In genomic region chr3:4719011-4719649, GRCh38 we compare ENCODE assay signal across 15 cellular contexts.
DNase-seq lines count a peak whose midpoint lies in the region; ATAC-seq and TF ChIP-seq lines count a peak whose summit lies in the region.
"Had no signal": no experiment of that assay in that cellular context is flagged by ENCODE, and none has a peak within 500 bp of the region (broad histone marks: within the 10 kb centered on the region; RNA-seq: fewer than 3 reads in every experiment).

No MANE protein-coding gene starts in this region.

- peak overlapping the region in 4 of 5 experiments; percentile 13 to 89 (median 78) for H3K27ac Mint-ChIP-seq in brain

- H3K27me3 Mint-ChIP-seq in brain = peaks cover 12% of the 10 kb centered on the region

- H3K36me3 ChIP-seq in heart right ventricle (peaks cover 0 to 22% (median 0%) of the 10 kb centered on the region in 9 donors), muscle layer of duodenum (ENCODE audit: control insufficient read depth in 1 of 2, insufficient read depth in 2 of 2, low read length in 2 of 2) (peaks cover 5 to 14% of the 10 kb centered on the region in 2 donors), tibial nerve (no peaks in the 10 kb centered on the region)

- no peak for TF ChIP-seq EP300 in tibial nerve (IDR thresholded peaks at IDR 0.05)

- peaks cover 72% of the 10 kb centered on the region for H3K4me1 Mint-ChIP-seq in brain

- TF ChIP-seq CTCF in heart right ventricle (IDR thresholded peaks at IDR 0.05) = no peak
- TF ChIP-seq CTCF in brain (conservative IDR thresholded peaks at IDR 0.05) = no peak
- no peak for TF ChIP-seq CTCF in tibial nerve (IDR thresholded peaks at IDR 0.05)

- peaks cover 12 to 68% (median 45%) of the 10 kb centered on the region in 9 donors for H3K4me1 ChIP-seq in heart right ventricle
- peaks cover 19 to 29% of the 10 kb centered on the region in 2 donors for H3K4me1 ChIP-seq in muscle layer of duodenum (ENCODE audit: control insufficient read depth in 1 of 2, insufficient read depth in 2 of 2, low read length in 2 of 2)
- peaks cover 0 to 78% (median 13%) of the 10 kb centered on the region in 4 donors for H3K4me1 ChIP-seq in tibial nerve

- H3K4me3 ChIP-seq in heart right ventricle (no peak overlapping the region), muscle layer of duodenum (ENCODE audit: low read depth in 1 of 2, low read length in 2 of 2) (peak overlapping the region in 1 of 2 donors; percentile 33), tibial nerve (no peak overlapping the region)

- H3K9me3 Mint-ChIP-seq in brain = no peaks in the 10 kb centered on the region

- H3K36me3 Mint-ChIP-seq in brain = no peaks in the 10 kb centered on the region

- H3K27ac ChIP-seq in heart right ventricle = peak overlapping the region in 8 of 10 donors; percentile 31 to 79 (median 60)
- peak overlapping the region; percentile 63 for H3K27ac ChIP-seq in muscle layer of duodenum (ENCODE audit: low read length)
- H3K27ac ChIP-seq in tibial nerve = peak overlapping the region in 3 of 4 donors; percentile 4 to 83 (median 76)

- 59 to 72% methylated on average over 11 of the region's 11 CpGs for WGBS in heart right ventricle, 2 donors
- WGBS in tibial nerve, 2 donors = 51 to 56% methylated on average over 11 of the region's 11 CpGs

- H3K4me3 Mint-ChIP-seq in brain = peak overlapping the region in 1 of 5 experiments; percentile 6

- no peaks in the 10 kb centered on the region for H3K27me3 ChIP-seq in heart right ventricle
- H3K27me3 ChIP-seq in muscle layer of duodenum (ENCODE audit: low read depth, low read length) = no peaks in the 10 kb centered on the region
- no peaks in the 10 kb centered on the region for H3K27me3 ChIP-seq in tibial nerve

- intact Hi-C loops in heart right ventricle (cut with DNase I) (loop anchor here in 6 of 10 donors (2.0 to 10.0 kb wide), 5 partner anchors 258 to 466 kb away; partner anchors contain the start of genes BHLHE40 (in 2 of the 6) and EDEM1 (in 1 of the 6)), Right ventricle myocardium inferior (cut with DNase I) (no loop called here)

- ATAC-seq in heart right ventricle (peak in 1 of 8 donors; percentile 17), Right ventricle myocardium inferior (no peak), GM18511 (IDR thresholded peaks at IDR 0.05; ENCODE audit: unreplicated experiment) (no peak)
- ATAC-seq: left lobe of liver had no signal

- TF ChIP-seq POLR2A in tibial nerve (IDR thresholded peaks at IDR 0.05) = no peak

- DNase-seq in heart right ventricle = peak in 1 of 2 donors; percentile 8
- no peak for DNase-seq in Right ventricle myocardium inferior (ENCODE audit: missing footprints)
- no peak for DNase-seq in tibial nerve (ENCODE audit: low spot score in 2 of 2)
- no peak for DNase-seq in NCI-H1092 (lab: John Stamatoyannopoulos, UW)
- DNase-seq in DMS 273 (lab: John Stamatoyannopoulos, UW; ENCODE audit: unreplicated experiment) = no peak
- DNase-seq: activated CD4-positive, alpha-beta T cell treated with anti-CD3 and anti-CD28 coated beads, Interleukin-2, amount 50 U/mL, for 4 hours; activated gamma-delta T cell; DMS79 treated with DMSO at 0.1 percent for 48 hours; foreskin melanocyte; Karpas-422; NCI-H446 treated with DMSO at 0.1 percent for 48 hours had no signal

- H3K9me3 ChIP-seq in heart right ventricle (no peaks in the 10 kb centered on the region), muscle layer of duodenum (ENCODE audit: control insufficient read depth in 1 of 2, low read length in 2 of 2) (no peaks in the 10 kb centered on the region), tibial nerve (no peaks in the 10 kb centered on the region)
